In genomic region chr12:46266382-46266791, GRCh38 we compare ENCODE assay signal across 8 cellular contexts. TPM values are rescaled to one million over a fixed set of nuclear protein-coding genes. Genes with fewer than 3 reads are reported as not detected.
DNase-seq lines count a peak whose midpoint lies in the region; ATAC-seq, FAIRE-seq and TF ChIP-seq lines count a peak whose summit lies in the region.

No MANE protein-coding gene starts in this region.

- peaks cover 16 to 32% (median 23%) of the 10 kb centered on the region in 4 donors for H3K4me1 Mint-ChIP-seq in naive thymus-derived CD8-positive, alpha-beta T cell
- peaks cover 26% of the 10 kb centered on the region for H3K4me1 Mint-ChIP-seq in osteocyte (ENCODE audit: unreplicated experiment)

- peaks cover 0 to 3% (median 0%) of the 10 kb centered on the region in 9 donors for H3K9me3 Mint-ChIP-seq in naive thymus-derived CD8-positive, alpha-beta T cell
- H3K9me3 Mint-ChIP-seq in osteocyte (ENCODE audit: unreplicated experiment): no peaks in the 10 kb centered on the region

- CTCF ChIA-PET in AG04449 (lab: Yijun Ruan, JAX): no interaction called here
- CTCF ChIA-PET in RWPE1 (lab: Yijun Ruan, JAX): interaction anchor here (0.5 to 0.7 kb wide), 2 partner anchors 120 to 620 kb away, joined by 3 read pairs; no protein-coding TSS in a partner anchor

- DNase-seq in AG04449 (ENCODE audit: low read depth, low spot score) (no peak), H54 (ENCODE audit: insufficient read length, low spot score) (no peak), RWPE1 (ENCODE audit: low spot score) (peak; percentile 73), GM13976 (ENCODE audit: low spot score) (no peak), osteocyte (ENCODE audit: extremely low spot score, unreplicated experiment) (no peak)
- peak in 6 of 10 donors; percentile 22 to 63 (median 42) for DNase-seq in naive thymus-derived CD8-positive, alpha-beta T cell

- no peaks in the 10 kb centered on the region for H3K27me3 Mint-ChIP-seq in naive thymus-derived CD8-positive, alpha-beta T cell
- H3K27me3 Mint-ChIP-seq in osteocyte (ENCODE audit: unreplicated experiment): no peaks in the 10 kb centered on the region

- POLR2A ChIA-PET in AG04449 (lab: Yijun Ruan, JAX): interaction anchor here (0.7 kb wide), 1 partner anchor 638 kb away, joined by 3 read pairs; no protein-coding TSS in a partner anchor
- POLR2A ChIA-PET in RWPE1 (lab: Yijun Ruan, JAX; ENCODE audit: low non-redundant PET): no interaction called here
- POLR2A ChIA-PET in naive thymus-derived CD8-positive, alpha-beta T cell (lab: Charles Lee): interaction anchor here (0.9 to 6.9 kb wide), 17 partner anchors 9 to 276 kb away, joined by 3 to 365 read pairs (median 6); partner anchors contain the start of gene SCAF11

- in situ Hi-C loops in GM13976 (cut with MboI; ENCODE audit: low sequenced_read_pairs, unreplicated experiment): loop anchor here (10.0 to 25.0 kb wide), 2 partner anchors 52 to 529 kb away; partner anchors contain the start of gene ARID2

- peak; percentile 15 for FAIRE-seq in H54 (lab: Jason Lieb, UNC)

- no peak overlapping the region for H3K27ac Mint-ChIP-seq in naive thymus-derived CD8-positive, alpha-beta T cell
- H3K27ac Mint-ChIP-seq in osteocyte (ENCODE audit: unreplicated experiment): no peak overlapping the region

- ATAC-seq in naive thymus-derived CD8-positive, alpha-beta T cell: peak; percentile 6 to 22
- no peak for ATAC-seq in GM21717 (IDR thresholded peaks at IDR 0.05; ENCODE audit: unreplicated experiment)

- H3K36me3 Mint-ChIP-seq in naive thymus-derived CD8-positive, alpha-beta T cell: peaks cover 7 to 29% (median 12%) of the 10 kb centered on the region in 3 donors
- H3K36me3 Mint-ChIP-seq in osteocyte (ENCODE audit: unreplicated experiment): no peaks in the 10 kb centered on the region

- no peak overlapping the region for H3K4me3 Mint-ChIP-seq in naive thymus-derived CD8-positive, alpha-beta T cell
- H3K4me3 Mint-ChIP-seq in osteocyte (ENCODE audit: unreplicated experiment): no peak overlapping the region

- peak overlapping the region; percentile 96 for H3K27ac ChIP-seq in RWPE1
- H3K27ac ChIP-seq in cingulate gyrus (ENCODE audit: low read depth, low read length): peak overlapping the region; percentile 1

- TF ChIP-seq CTCF in AG04449 (IDR thresholded peaks at IDR 0.05; ENCODE audit: insufficient read depth, low read length, missing control alignments) (no peak), RWPE1 (conservative IDR thresholded peaks at IDR 0.05; ENCODE audit: low read depth) (no peak), GM13976 (IDR thresholded peaks at IDR 0.05; ENCODE audit: borderline replicate concordance, control extremely low read depth, extremely low read depth, insufficient read depth, missing control alignments) (no peak), osteocyte (IDR thresholded peaks at IDR 0.05) (no peak)

- TF ChIP-seq POLR2A in H54 (IDR thresholded peaks at IDR 0.05; ENCODE audit: low read depth, low read length): no peak

- peak overlapping the region; percentile 85 for H3K4me3 ChIP-seq in AG04449 (ENCODE audit: low read depth, low read length)

RNA-seq across cellular contexts. Expression of gene SLC38A1, which starts 2.5 kb away (rescaled TPM):
- total RNA-seq in naive thymus-derived CD8-positive, alpha-beta T cell: 100 to 1,000 TPM; 323 to 343 TPM
- 100 to 1,000 TPM; 255 to 308 (median 264) TPM for polyA plus RNA-seq in naive thymus-derived CD8-positive, alpha-beta T cell
- 128 and 132 TPM in 2 replicates for total RNA-seq in osteocyte

Comparison
In these comparisons a context has a peak if more than half of its experiments do, and no peak if none do; other contexts are left out.
1. DNase-seq: peak in RWPE1 (single experiment) and naive thymus-derived CD8-positive, alpha-beta T cell (6 of 10); none in AG04449 (single experiment), H54 (single experiment), GM13976 (single experiment) and osteocyte (single experiment).